ENCODE assay signal across 1 cellular context in genomic region chr1:245207056-245207638, GRCh38.
TF ChIP-seq lines count a peak whose summit lies in the region.

No MANE protein-coding gene starts in this region.

TF ChIP-seq in K562, 482 proteins besides CTCF, POLR2A, EP300 and RAD21 (continued from another document):
- TF ChIP-seq ARID3A (IDR thresholded peaks at IDR 0.05; ENCODE audit: borderline replicate concordance, low read depth, low read length) = no peak
